ENCODE assay signal across 23 cellular contexts in the genomic region with DNA sequence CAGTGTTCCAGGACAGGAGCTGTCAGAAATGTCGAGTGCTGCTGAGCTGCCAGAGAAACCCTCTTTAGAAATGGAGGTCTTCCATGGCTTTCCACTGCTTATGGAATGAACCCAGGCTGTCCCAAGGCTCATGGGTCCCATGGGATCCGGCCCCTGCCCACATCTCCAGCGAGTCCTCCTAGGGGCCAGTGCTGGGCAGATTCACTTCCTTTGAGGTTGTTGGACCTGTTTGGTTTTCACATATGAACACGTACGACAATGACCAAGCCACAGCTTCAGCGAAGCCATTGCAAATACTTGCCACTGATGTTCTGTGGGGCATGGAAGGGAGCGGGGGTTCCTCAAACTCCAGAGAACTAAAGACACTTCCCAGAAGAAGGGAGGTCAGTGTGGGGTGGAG.
"Had no signal": no experiment of that assay in that cellular context is flagged by ENCODE, and none has a peak within 500 bp of the region (broad histone marks: within the 10 kb centered on the region; RNA-seq: fewer than 3 reads in every experiment).

No MANE protein-coding gene starts in this region.

- H3K4me3 ChIP-seq: gastrocnemius medialis, pancreas, smooth muscle cell, suprapubic skin, transverse colon had no signal

- H3K36me3 ChIP-seq: gastrocnemius medialis, pancreas, suprapubic skin, transverse colon had no signal

- H3K9me3 Mint-ChIP-seq: natural killer cell had no signal

- H3K4me3 Mint-ChIP-seq: natural killer cell; stimulated activated naive CD8-positive, alpha-beta T cell treated with anti-CD3 and anti-CD28 coated beads, Interleukin-15, amount 100 ng/mL, for 72 hours had no signal

- H3K9me3 ChIP-seq: gastrocnemius medialis, pancreas, transverse colon had no signal

- H3K36me3 Mint-ChIP-seq: natural killer cell had no signal

- DNase-seq: cerebellar nuclear complex; cortex of kidney; effector CD4-positive, alpha-beta T cell; foreskin fibroblast; gastrocnemius medialis; kidney; mammary epithelial cell; mesendoderm; natural killer cell; occipital lobe; pancreas; stimulated activated CD4-positive, alpha-beta T cell treated with anti-CD3 and anti-CD28 coated beads, Interleukin-12 subunit alpha, Interleukin-12 subunit beta, amount 100 ng/mL, for 4 hours; stimulated activated CD4-positive, alpha-beta T cell treated with anti-CD3 and anti-CD28 coated beads, Interleukin-1b, Interleukin-23, amount 100 ng/mL, for 48 hours; stimulated activated CD4-positive, alpha-beta T cell treated with anti-CD3 and anti-CD28 coated beads, Interleukin-4, amount 100 ng/mL, for 1 hour; stimulated activated CD8-positive, alpha-beta memory T cell treated with anti-CD3 and anti-CD28 coated beads, Interleukin-4, amount 100 ng/mL, for 48 hours; stimulated activated naive CD4-positive, alpha-beta T cell; stimulated activated naive CD8-positive, alpha-beta T cell treated with anti-CD3 and anti-CD28 coated beads, Interleukin-15, amount 100 ng/mL, for 72 hours; transverse colon had no signal

- H3K27me3 Mint-ChIP-seq: progenitor cell of endocrine pancreas had no signal

- H3K4me2 ChIP-seq: smooth muscle cell had no signal

- ATAC-seq: gastrocnemius medialis; left lobe of liver; natural killer cell; pancreas; sciatic nerve; stimulated activated naive CD8-positive, alpha-beta T cell treated with anti-CD3 and anti-CD28 coated beads, Interleukin-15, amount 100 ng/mL, for 72 hours had no signal

- H3K4me1 Mint-ChIP-seq: natural killer cell; stimulated activated naive CD8-positive, alpha-beta T cell treated with anti-CD3 and anti-CD28 coated beads, Interleukin-15, amount 100 ng/mL, for 72 hours had no signal

- H3K4me1 ChIP-seq: gastrocnemius medialis, pancreas, suprapubic skin, transverse colon had no signal

- H3K27ac ChIP-seq: gastrocnemius medialis, pancreas, suprapubic skin, transverse colon had no signal

- H3K27ac Mint-ChIP-seq: natural killer cell; progenitor cell of endocrine pancreas; stimulated activated naive CD8-positive, alpha-beta T cell treated with anti-CD3 and anti-CD28 coated beads, Interleukin-15, amount 100 ng/mL, for 72 hours had no signal

- H3K27me3 ChIP-seq: pancreas had no signal
